In genomic region chr12:130480231-130480630, GRCh38 we compare ENCODE assay signal across 24 cellular contexts.
"Had no signal": no experiment of that assay in that cellular context is flagged by ENCODE, and none has a peak within 500 bp of the region (broad histone marks: within the 10 kb centered on the region; RNA-seq: fewer than 3 reads in every experiment).

No MANE protein-coding gene starts in this region.

- H3K9ac ChIP-seq: KMS-11 had no signal

- H3K27ac ChIP-seq: KMS-11 had no signal

- H3K36me3 ChIP-seq: MG63 had no signal

- H3K4me3 ChIP-seq: MG63 had no signal

- H3K27me3 ChIP-seq: MG63 had no signal

- H3K9me3 ChIP-seq: MG63 had no signal

- H3K4me2 ChIP-seq: KMS-11 had no signal

- DNase-seq: Karpas-422, Kasumi-1, MG63, MM.1S, MV-4-11, NCI-H1048, NCI-H1092 treated with DMSO at 0.1 percent for 48 hours, NCI-H1105, NCI-H1105 treated with DMSO at 0.1 percent for 48 hours, NCI-H1417 treated with DMSO at 0.1 percent for 48 hours, NCI-H1694, NCI-H1694 treated with DMSO at 0.1 percent for 48 hours, NCI-H187, NCI-H187 treated with DMSO at 0.1 percent for 48 hours, NCI-H1930, NCI-H2029, NCI-H2029 treated with DMSO at 0.1 percent for 48 hours, NCI-H2081, NCI-H2081 treated with DMSO at 0.1 percent for 48 hours, NCI-H2227 treated with DMSO at 0.1 percent for 48 hours, NCI-H226, NCI-H446, NCI-H446 treated with DMSO at 0.1 percent for 48 hours had no signal
